12 cellular contexts compared by ENCODE assay signal in the genomic region with DNA sequence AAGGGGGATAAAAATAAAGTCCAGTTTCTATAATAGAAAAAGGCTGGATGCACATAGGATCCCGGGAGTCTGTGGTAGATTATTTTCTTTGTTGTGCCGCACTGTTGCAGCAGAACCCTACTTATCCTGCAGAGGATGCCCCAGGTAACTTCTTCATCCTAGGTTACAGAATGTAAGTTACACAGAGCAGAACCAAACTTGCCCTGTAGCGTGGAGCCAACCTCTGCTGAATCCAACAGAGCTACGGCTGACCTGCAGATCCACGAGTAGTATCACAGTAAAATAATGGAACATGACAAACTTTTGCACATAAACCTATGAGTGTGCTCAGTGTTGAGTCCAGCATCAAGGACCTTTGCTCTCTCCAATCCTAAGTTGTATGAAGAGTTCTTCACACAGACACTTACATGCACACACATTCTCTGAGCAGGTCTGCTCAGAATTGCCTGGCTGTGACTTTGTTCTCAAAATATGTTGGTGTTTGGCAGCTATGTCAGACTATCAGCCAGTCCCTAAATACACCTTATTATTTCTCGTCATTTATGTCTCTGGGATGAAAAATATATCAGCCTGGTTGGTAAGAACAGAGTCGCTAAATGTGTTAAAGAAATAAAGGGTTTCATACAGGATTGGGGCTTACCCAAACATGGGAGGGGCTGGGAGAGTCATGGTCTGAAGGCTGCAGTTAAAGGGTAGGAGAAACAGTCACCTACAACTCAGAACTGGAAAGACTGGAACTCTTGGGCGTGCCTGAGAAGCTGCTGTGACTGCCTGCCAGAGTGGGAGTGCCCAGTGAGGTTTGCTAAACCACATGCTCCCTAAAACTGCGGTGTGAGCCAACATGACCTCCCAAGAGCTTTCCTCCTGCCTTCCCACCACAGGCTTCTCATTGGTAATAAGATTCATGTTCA.
DNase-seq lines count a peak whose midpoint lies in the region; ATAC-seq and TF ChIP-seq lines count a peak whose summit lies in the region.
"Had no signal": no experiment of that assay in that cellular context is flagged by ENCODE, and none has a peak within 500 bp of the region (broad histone marks: within the 10 kb centered on the region; RNA-seq: fewer than 3 reads in every experiment).

No MANE protein-coding gene starts in this region.

- TF ChIP-seq CTCF in PC-3 (conservative IDR thresholded peaks at IDR 0.05; ENCODE audit: low read depth, low read length) = no peak
- TF ChIP-seq CTCF in heart left ventricle (IDR thresholded peaks at IDR 0.05) = no peak
- TF ChIP-seq CTCF in psoas muscle (IDR thresholded peaks at IDR 0.05) = no peak
- no peak for TF ChIP-seq CTCF in neural progenitor cell (IDR thresholded peaks at IDR 0.05)
- TF ChIP-seq CTCF in natural killer cell (IDR thresholded peaks at IDR 0.05) = no peak

- WGBS in heart left ventricle, 4 donors = 59 to 67% (median 66%) methylated on average over 9 of the region's 9 CpGs
- WGBS in psoas muscle, 3 donors = 61 to 66% (median 66%) methylated on average over 9 of the region's 9 CpGs

- peak overlapping the region; percentile 52 for H2AFZ ChIP-seq in PC-3 (ENCODE audit: low read length)
- H2AFZ ChIP-seq in neural progenitor cell (replicated peaks) = no peak overlapping the region

- H3K36me3 Mint-ChIP-seq in neural progenitor cell (no peaks in the 10 kb centered on the region), natural killer cell (no peaks in the 10 kb centered on the region)
- H3K36me3 Mint-ChIP-seq: activated naive CD8-positive, alpha-beta T cell had no signal

- H3K27me3 ChIP-seq in PC-3 (ENCODE audit: low read length) = peaks cover 5% of the 10 kb centered on the region
- no peaks in the 10 kb centered on the region for H3K27me3 ChIP-seq in heart left ventricle
- H3K27me3 ChIP-seq in psoas muscle (ENCODE audit: insufficient read depth in 3 of 3, low read length in 2 of 3) = no peaks in the 10 kb centered on the region
- H3K27me3 ChIP-seq in neural progenitor cell = no peaks in the 10 kb centered on the region
- H3K27me3 ChIP-seq: BE2C had no signal

- no peaks in the 10 kb centered on the region for H3K36me3 ChIP-seq in PC-3 (ENCODE audit: low read depth, low read length)
- no peaks in the 10 kb centered on the region for H3K36me3 ChIP-seq in heart left ventricle
- no peaks in the 10 kb centered on the region for H3K36me3 ChIP-seq in psoas muscle (ENCODE audit: insufficient read depth in 1 of 2, low read depth in 1 of 2)
- H3K36me3 ChIP-seq in neural progenitor cell = no peaks in the 10 kb centered on the region
- H3K36me3 ChIP-seq: BE2C had no signal

- H3K9me2 ChIP-seq in PC-3 (replicated peaks; ENCODE audit: low read length) = no peaks in the 10 kb centered on the region

- peak; percentile 56; the same call in 1 of the 2 replicates for ATAC-seq in PC-3
- peak in 3 of 4 donors; percentile 61 to 73 (median 65) for ATAC-seq in heart left ventricle
- peak; percentile 37 to 77 (median 54) for ATAC-seq in psoas muscle
- no peak for ATAC-seq in natural killer cell

- H3F3A ChIP-seq in PC-3 (ENCODE audit: low read length, unreplicated experiment) (no peaks in the 10 kb centered on the region), neural progenitor cell (ENCODE audit: low read depth) (no peaks in the 10 kb centered on the region)

- BruUV-seq in PC-3 (replicated peaks; lab: Mats Ljungman, UMichigan) = no TSS peak

- H3K9ac ChIP-seq in PC-3 (ENCODE audit: low read length) (peak overlapping the region; percentile 43), neural progenitor cell (no peak overlapping the region)
- H3K9ac ChIP-seq: KMS-11 had no signal

- no peaks in the 10 kb centered on the region for H3K9me3 ChIP-seq in PC-3 (ENCODE audit: low read length)
- no peaks in the 10 kb centered on the region for H3K9me3 ChIP-seq in heart left ventricle
- no peaks in the 10 kb centered on the region for H3K9me3 ChIP-seq in psoas muscle
- no peaks in the 10 kb centered on the region for H3K9me3 ChIP-seq in neural progenitor cell (ENCODE audit: low read depth)
- H3K9me3 ChIP-seq: BE2C had no signal

- H3K4me1 ChIP-seq in PC-3 (ENCODE audit: insufficient read depth, low read length) (peaks cover 16% of the 10 kb centered on the region), heart left ventricle (peaks cover 0 to 28% (median 13%) of the 10 kb centered on the region in 12 donors), psoas muscle (peaks cover 16% of the 10 kb centered on the region), neural progenitor cell (no peaks in the 10 kb centered on the region)
- H3K4me1 ChIP-seq: BE2C had no signal

- H4K20me1 ChIP-seq in PC-3 (ENCODE audit: low read length) (no peaks in the 10 kb centered on the region), neural progenitor cell (ENCODE audit: low read depth) (no peaks in the 10 kb centered on the region)

- H3K4me3 ChIP-seq in PC-3 (ENCODE audit: low read length) = peak overlapping the region; percentile 20; the same call in 1 of the 2 replicates
- no peak overlapping the region for H3K4me3 ChIP-seq in heart left ventricle
- no peak overlapping the region for H3K4me3 ChIP-seq in psoas muscle
- H3K4me3 ChIP-seq in neural progenitor cell = no peak overlapping the region

- H3K27ac Mint-ChIP-seq in neural progenitor cell = no peak overlapping the region
- H3K27ac Mint-ChIP-seq in natural killer cell = no peak overlapping the region
- H3K27ac Mint-ChIP-seq: activated naive CD8-positive, alpha-beta T cell had no signal

- TF ChIP-seq POLR2A in heart left ventricle (IDR thresholded peaks at IDR 0.05) = no peak

- H3K4me1 Mint-ChIP-seq in neural progenitor cell = no peaks in the 10 kb centered on the region
- peaks cover 11 to 42% of the 10 kb centered on the region in 2 donors for H3K4me1 Mint-ChIP-seq in natural killer cell

- intact Hi-C loops in PC-3 (cut with micrococcal nuclease) = no loop called here
- intact Hi-C loops in heart left ventricle (cut with DNase I) = no loop called here
- intact Hi-C loops in psoas muscle (cut with DNase I) = no loop called here
- intact Hi-C loops in natural killer cell (cut with micrococcal nuclease) = no loop called here

- POLR2A ChIA-PET in PC-3 (lab: Charles Lee; ENCODE audit: unreplicated experiment) = no interaction called here

- H3K27ac ChIP-seq in PC-3 (ENCODE audit: low read length) (peak overlapping the region; percentile 83), heart left ventricle (peak overlapping the region in 9 of 12 donors; percentile 17 to 91 (median 73)), psoas muscle (peak overlapping the region; percentile 31), neural progenitor cell (no peak overlapping the region)
- H3K27ac ChIP-seq: KMS-11 had no signal

- H3K79me2 ChIP-seq in PC-3 (ENCODE audit: low read length) (no peaks in the 10 kb centered on the region), neural progenitor cell (ENCODE audit: low read depth) (no peaks in the 10 kb centered on the region)

- H3K4me2 ChIP-seq in PC-3 (ENCODE audit: low read length) = peak overlapping the region; percentile 65
- H3K4me2 ChIP-seq in neural progenitor cell = no peak overlapping the region
- H3K4me2 ChIP-seq: KMS-11 had no signal

- DNase-seq in DMS79 treated with DMSO at 0.1 percent for 48 hours (lab: John Stamatoyannopoulos, UW) = peak; percentile 64
- peak; percentile 92 for DNase-seq in PC-3
- DNase-seq in heart left ventricle = peak in 4 of 5 donors; percentile 19 to 73 (median 42)
- DNase-seq in psoas muscle = peak; percentile 66 to 75
- no peak for DNase-seq in SKM-1 treated with dmso at 0.1 percent for 144 hours (lab: John Stamatoyannopoulos, UW; ENCODE audit: unreplicated experiment)
- DNase-seq in neural progenitor cell (ENCODE audit: low spot score) = no peak
- no peak for DNase-seq in natural killer cell
- DNase-seq in activated T-cell treated with anti-CD3 and anti-CD28 coated beads for 4 hours = no peak
- DNase-seq: BE2C; stimulated activated CD4-positive, alpha-beta T cell treated with anti-CD3 and anti-CD28 coated beads, Interleukin-2, amount 100 ng/mL, for 24 hours had no signal

- H3K9me3 Mint-ChIP-seq in neural progenitor cell (no peaks in the 10 kb centered on the region), natural killer cell (no peaks in the 10 kb centered on the region)

- CTCF ChIA-PET in PC-3 (lab: Charles Lee) = no interaction called here

- no peak overlapping the region for H3K4me3 Mint-ChIP-seq in neural progenitor cell
- H3K4me3 Mint-ChIP-seq in natural killer cell = no peak overlapping the region
- H3K4me3 Mint-ChIP-seq: activated naive CD8-positive, alpha-beta T cell had no signal

- peaks cover 5% of the 10 kb centered on the region for H3K27me3 Mint-ChIP-seq in neural progenitor cell (ENCODE audit: insufficient read depth, low read depth)
- peaks cover 2 to 19% of the 10 kb centered on the region in 2 donors for H3K27me3 Mint-ChIP-seq in natural killer cell (ENCODE audit: low read depth in 2 of 2)

Comparison
In these comparisons a context has a peak if more than half of its experiments do, and no peak if none do; other contexts are left out.
1. DNase-seq: peak in DMS79 treated with DMSO at 0.1 percent for 48 hours (single experiment), PC-3 (single experiment), heart left ventricle (4 of 5) and psoas muscle (2 of 2); none in SKM-1 treated with dmso at 0.1 percent for 144 hours (single experiment), neural progenitor cell (single experiment), natural killer cell (single experiment) and activated T-cell treated with anti-CD3 and anti-CD28 coated beads for 4 hours (single experiment).
2. ATAC-seq: peak in PC-3 (single experiment), heart left ventricle (3 of 4) and psoas muscle (4 of 4); none in natural killer cell (0 of 3).